24 cellular contexts compared by ENCODE assay signal in the genomic region with DNA sequence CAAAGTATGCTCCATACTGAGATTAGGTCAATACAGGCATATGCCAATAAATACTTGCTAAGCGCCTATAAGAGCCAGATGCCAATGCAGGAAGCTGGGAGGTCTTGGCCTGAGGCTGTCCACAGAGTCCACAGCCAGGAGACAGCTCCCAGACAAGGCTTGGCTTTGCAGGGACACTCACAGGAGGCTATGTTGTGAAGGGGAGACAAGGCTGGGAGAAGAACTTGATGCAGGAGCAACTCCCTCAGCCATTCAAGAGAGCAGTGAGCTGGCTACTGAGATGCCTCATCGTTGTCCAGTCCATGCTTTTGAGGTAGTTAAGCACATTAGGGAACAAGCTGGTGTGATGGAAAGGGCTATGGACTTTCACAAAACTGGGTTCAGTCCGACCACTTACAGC.
"Had no signal": no experiment of that assay in that cellular context is flagged by ENCODE, and none has a peak within 500 bp of the region (broad histone marks: within the 10 kb centered on the region; RNA-seq: fewer than 3 reads in every experiment).

No MANE protein-coding gene starts in this region.

- H3K9ac ChIP-seq: neural progenitor cell, parathyroid adenoma had no signal

- H3K9me3 ChIP-seq: ovary, psoas muscle, right lobe of liver, sigmoid colon, stomach, thoracic aorta, thyroid gland, tibial nerve, upper lobe of right lung, uterus had no signal

- ATAC-seq: natural killer cell; psoas muscle; right cardiac atrium; right lobe of liver; stimulated activated effector memory CD8-positive, alpha-beta T cell treated with anti-CD3 and anti-CD28 coated beads, Interleukin-12 subunit alpha, Interleukin-12 subunit beta, amount 100 ng/mL, for 72 hours; stimulated activated naive B cell treated with anti-CD40 and anti-IgM and Interleukin-4, amounts not matched to agents 10 μg/mL and 1 μg/mL and 100 μg/mL, for 72 hours; upper lobe of right lung had no signal

- DNase-seq: natural killer cell; occipital lobe; ovary; posterior cingulate gyrus; psoas muscle; right cardiac atrium; right lobe of liver; sigmoid colon; small intestine; stimulated activated CD4-positive, alpha-beta T cell treated with anti-CD3 and anti-CD28 coated beads, Interleukin-15, amount 100 ng/mL, for 24 hours; stimulated activated CD4-positive, alpha-beta T cell treated with anti-CD3 and anti-CD28 coated beads, Interleukin-2, amount 100 ng/mL, for 24 hours; stimulated activated CD4-positive, alpha-beta T cell treated with anti-CD3 and anti-CD28 coated beads, Interleukin-2, amount 100 ng/mL, for 48 hours; stimulated activated CD4-positive, alpha-beta T cell treated with anti-CD3 and anti-CD28 coated beads, Interleukin-4, amount 100 ng/mL, for 24 hours; stimulated activated naive B cell treated with anti-CD40 and anti-IgM and Interleukin-4, amounts not matched to agents 10 μg/mL and 1 μg/mL and 100 μg/mL, for 72 hours; stimulated activated naive CD4-positive, alpha-beta T cell treated with Interleukin-2 at 50 U/mL for 16 hours; stomach; thyroid gland; upper lobe of right lung; uterus had no signal

- H3K27ac ChIP-seq: neural progenitor cell, ovary, parathyroid adenoma, psoas muscle, right lobe of liver, sigmoid colon, stomach, thoracic aorta, thyroid gland, tibial nerve, upper lobe of right lung, uterus had no signal

- H3K4me3 ChIP-seq: neural progenitor cell, ovary, psoas muscle, right lobe of liver, sigmoid colon, stomach, thoracic aorta, thyroid gland, tibial nerve, upper lobe of right lung, uterus had no signal

- FAIRE-seq: small intestine had no signal

- H3K4me1 ChIP-seq: neural progenitor cell, psoas muscle, right lobe of liver, thyroid gland, tibial nerve, upper lobe of right lung, uterus had no signal

- H3K36me3 ChIP-seq: neural progenitor cell, ovary, right lobe of liver, sigmoid colon, stomach, thoracic aorta, thyroid gland, tibial nerve, upper lobe of right lung, uterus had no signal
